In the genomic region with DNA sequence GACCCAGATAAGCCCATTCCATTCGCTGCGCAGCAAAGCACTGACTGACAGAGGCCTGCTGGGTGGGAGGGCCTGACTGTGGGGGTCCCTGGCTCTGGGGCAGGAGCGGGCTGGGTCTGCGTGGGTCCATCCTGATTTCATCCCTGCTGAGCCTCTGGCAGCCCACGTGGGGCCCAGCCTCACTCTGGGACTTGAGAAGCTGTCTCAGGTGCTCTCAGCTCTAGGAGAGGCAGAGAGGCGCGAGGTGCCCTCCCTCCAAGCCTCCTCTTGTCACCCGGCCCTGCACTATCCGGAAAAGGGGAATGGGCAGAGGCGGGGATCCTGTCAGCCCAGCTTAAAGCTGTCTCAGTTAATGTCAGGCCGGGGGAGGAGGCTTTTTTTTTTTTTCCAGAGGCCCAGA, we compare ENCODE assay signal across 9 cellular contexts. TPM values are rescaled to one million over a fixed set of nuclear protein-coding genes. Genes with fewer than 3 reads are reported as not detected.
DNase-seq lines count a peak whose midpoint lies in the region; ATAC-seq and TF ChIP-seq lines count a peak whose summit lies in the region.
"Had no signal": no experiment of that assay in that cellular context is flagged by ENCODE, and none has a peak within 500 bp of the region (broad histone marks: within the 10 kb centered on the region; RNA-seq: fewer than 3 reads in every experiment).

No MANE protein-coding gene starts in this region.

- H3K4me1 ChIP-seq in SJSA1 (replicated peaks): peaks cover 11% of the 10 kb centered on the region; the same call in 1 of the 2 replicates
- H3K4me1 ChIP-seq in fibroblast of lung (ENCODE audit: control insufficient read depth, extremely low read depth, insufficient read depth, low read length): peaks cover 7% of the 10 kb centered on the region
- H3K4me1 ChIP-seq in skeletal muscle tissue (ENCODE audit: control insufficient read depth in 3 of 3, insufficient read depth in 3 of 3, low read length in 3 of 3): peaks cover 19 to 24% (median 22%) of the 10 kb centered on the region in 3 donors

- H3K27me3 ChIP-seq in SJSA1 (replicated peaks) (no peaks in the 10 kb centered on the region), fibroblast of lung (ENCODE audit: control insufficient read depth, insufficient read depth, low read length) (no peaks in the 10 kb centered on the region), skeletal muscle tissue (ENCODE audit: control insufficient read depth in 3 of 3, insufficient read depth in 3 of 3, low read length in 3 of 3) (no peaks in the 10 kb centered on the region)

- H3K4me3 ChIP-seq in SJSA1: peak overlapping the region; percentile 61
- H3K4me3 ChIP-seq in fibroblast of lung (replicated peaks in 1 of 4; ENCODE audit: control extremely low read depth in 1 of 4, insufficient read depth in 1 of 4, low read depth in 3 of 4, low read length in 4 of 4): peak overlapping the region; percentile 49 to 77 (median 60)
- peak overlapping the region in 2 of 3 donors; percentile 63 to 85 for H3K4me3 ChIP-seq in skeletal muscle tissue (ENCODE audit: low read length in 3 of 3)

- no peaks in the 10 kb centered on the region for H4K20me1 ChIP-seq in fibroblast of lung (ENCODE audit: control insufficient read depth, extremely low read depth, insufficient read depth, low read length)

- no peak overlapping the region for H2AFZ ChIP-seq in fibroblast of lung (ENCODE audit: low read length)

- peaks cover 5% of the 10 kb centered on the region; the same call in 1 of the 2 replicates for H3K36me3 ChIP-seq in SJSA1
- H3K36me3 ChIP-seq in fibroblast of lung (ENCODE audit: control insufficient read depth, insufficient read depth, low read length): no peaks in the 10 kb centered on the region
- H3K36me3 ChIP-seq in skeletal muscle tissue (ENCODE audit: control insufficient read depth in 3 of 3, insufficient read depth in 3 of 3, low read length in 3 of 3): no peaks in the 10 kb centered on the region

- H3K27ac ChIP-seq in SJSA1 (no peak overlapping the region), fibroblast of lung (ENCODE audit: insufficient read depth, low read length) (no peak overlapping the region), skeletal muscle tissue (ENCODE audit: low read depth, low read length) (no peak overlapping the region)

- H3K9me3 ChIP-seq in SJSA1 (replicated peaks): no peaks in the 10 kb centered on the region
- H3K9me3 ChIP-seq in fibroblast of lung (ENCODE audit: control insufficient read depth, insufficient read depth, low read depth, low read length): no peaks in the 10 kb centered on the region
- no peaks in the 10 kb centered on the region for H3K9me3 ChIP-seq in skeletal muscle tissue (ENCODE audit: control insufficient read depth in 3 of 3, low read length in 3 of 3)

- no peaks in the 10 kb centered on the region for H3K79me2 ChIP-seq in fibroblast of lung (ENCODE audit: control insufficient read depth, insufficient read depth, low read length)

- H3K4me2 ChIP-seq in fibroblast of lung (ENCODE audit: extremely low read depth, insufficient read depth, low read length): peak overlapping the region; percentile 64

- DNase-seq in DMS 273 (lab: John Stamatoyannopoulos, UW; ENCODE audit: unreplicated experiment) (peak; percentile 49), DMS 273 treated with DMSO at 0.1 percent for 48 hours (lab: John Stamatoyannopoulos, UW) (no peak), SJSA1 (ENCODE audit: low read depth in 1 of 2, low spot score in 2 of 2) (no peak), fibroblast of lung (ENCODE audit: low read depth in 2 of 2) (no peak), SIG-M5 (lab: John Stamatoyannopoulos, UW) (no peak), UCSD-AML1 (lab: John Stamatoyannopoulos, UW; ENCODE audit: unreplicated experiment) (no peak)
- DNase-seq: NCI-H2227 treated with DMSO at 0.1 percent for 48 hours had no signal

- TF ChIP-seq CTCF in fibroblast of lung (conservative IDR thresholded peaks at IDR 0.05 in 1 of 2, IDR thresholded peaks at IDR 0.05 in 1 of 2; ENCODE audit: low read depth in 1 of 2, low read length in 2 of 2): no peak

- ATAC-seq in GM18867 (IDR thresholded peaks at IDR 0.05; ENCODE audit: unreplicated experiment): no peak

- H3K9ac ChIP-seq in fibroblast of lung (ENCODE audit: insufficient read depth, low read length) (peak overlapping the region; percentile 49), skeletal muscle tissue (ENCODE audit: low read depth in 1 of 3, low read length in 3 of 3) (peak overlapping the region in 1 of 3 donors; percentile 38)

RNA-seq across cellular contexts. Expression of a gene that starts 0.9 kb away (rescaled TPM):
- total RNA-seq in SJSA1 (2014; rRNA removed; shearing (Covaris generic)): 11.0 and 11.5 TPM in 2 replicates
- 5.4 and 6.3 TPM in 2 replicates for total RNA-seq in fibroblast of lung
- polyA plus RNA-seq in fibroblast of lung: 3.1 and 3.8 TPM in 2 replicates
- 4.6 and 4.9 TPM in 2 replicates for polyA plus RNA-seq in fibroblast of lung (2012)
- polyA minus RNA-seq in fibroblast of lung (ENCODE audit: low replicate concordance): 16.1 and 16.3 TPM in 2 replicates
- 2.6 TPM for total RNA-seq in skeletal muscle tissue

RNA-seq across cellular contexts. Expression of a gene that starts 9.7 kb away (rescaled TPM):
- 16.3 and 23.4 TPM in 2 replicates for total RNA-seq in SJSA1 (2014; rRNA removed; shearing (Covaris generic))
- total RNA-seq in fibroblast of lung (7.2 and 9.6 TPM in 2 replicates), skeletal muscle tissue (4.2 TPM)
- 4.6 and 5.2 TPM in 2 replicates for polyA plus RNA-seq in fibroblast of lung
- polyA plus RNA-seq in fibroblast of lung (2012): 7.0 and 9.7 TPM in 2 replicates
- polyA minus RNA-seq in fibroblast of lung (ENCODE audit: low replicate concordance): 7.5 and 19.3 TPM in 2 replicates

RNA-seq across cellular contexts. Expression of a gene that starts 15.1 kb away (rescaled TPM):
- 263 and 326 TPM in 2 replicates for total RNA-seq in SJSA1 (2014; rRNA removed; shearing (Covaris generic))
- total RNA-seq in fibroblast of lung: 145 and 157 TPM in 2 replicates
- polyA plus RNA-seq in fibroblast of lung: 149 and 196 TPM in 2 replicates
- 165 and 243 TPM in 2 replicates for polyA plus RNA-seq in fibroblast of lung (2012)
- polyA minus RNA-seq in fibroblast of lung (ENCODE audit: low replicate concordance): 45.4 and 47.1 TPM in 2 replicates
- total RNA-seq in skeletal muscle tissue: 93.4 TPM
